13 cellular contexts compared by ENCODE assay signal in the genomic region with DNA sequence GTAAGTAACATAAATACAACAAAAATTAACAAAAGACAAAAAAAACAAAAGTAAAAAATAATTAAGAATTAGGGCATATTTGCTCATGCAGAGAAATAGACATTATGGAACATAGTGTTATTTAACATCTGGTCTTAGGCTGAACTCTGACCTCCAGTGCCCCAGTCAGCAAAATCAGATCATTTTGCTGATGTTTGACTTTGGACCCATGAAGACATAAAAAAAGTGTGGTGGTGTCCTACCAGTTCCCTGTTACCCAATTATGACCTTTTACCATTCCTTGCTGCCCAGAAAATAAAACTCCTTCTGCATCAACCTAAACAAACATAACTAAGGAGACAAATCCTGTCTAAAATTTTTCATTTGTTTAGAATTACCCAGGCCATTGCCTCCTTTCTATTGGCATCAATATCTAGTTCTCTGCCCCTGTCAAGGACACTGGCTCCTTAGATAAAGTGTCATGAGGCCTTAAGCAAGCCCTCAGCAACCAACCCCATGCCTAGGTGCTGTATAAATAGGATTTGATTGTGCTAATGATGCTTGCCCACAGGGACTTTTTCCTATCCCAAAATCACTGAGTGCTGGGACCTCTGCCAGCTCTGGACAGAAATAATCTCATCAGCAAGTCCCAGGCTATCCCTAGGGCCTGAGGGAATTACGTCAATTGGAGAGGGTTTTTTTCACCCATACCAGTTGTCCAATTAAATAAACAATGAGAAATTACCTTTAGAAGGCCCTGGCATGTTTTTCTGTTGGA.
DNase-seq lines count a peak whose midpoint lies in the region; ATAC-seq and TF ChIP-seq lines count a peak whose summit lies in the region.
"Had no signal": no experiment of that assay in that cellular context is flagged by ENCODE, and none has a peak within 500 bp of the region (broad histone marks: within the 10 kb centered on the region; RNA-seq: fewer than 3 reads in every experiment).

No MANE protein-coding gene starts in this region.

- no peak overlapping the region for H3K4me3 Mint-ChIP-seq in activated CD8-positive, alpha-beta T cell treated with anti-CD3 and anti-CD28 coated beads, Interleukin-2, amount 10 ng/mL, durations not matched to agents 7 days and 5 days
- H3K4me3 Mint-ChIP-seq: activated B cell treated with CpG ODN at 0.5 μM for 24 hours; CD4-positive, CD25-positive, alpha-beta regulatory T cell; stimulated activated naive CD8-positive, alpha-beta T cell treated with anti-CD3 and anti-CD28 coated beads, Interleukin-15, Interleukin-2, amounts not matched to agents 100 ng/mL and 50 ng/mL, for 24 hours had no signal

- H3K27me3 Mint-ChIP-seq in activated CD8-positive, alpha-beta T cell treated with anti-CD3 and anti-CD28 coated beads, Interleukin-2, amount 10 ng/mL, durations not matched to agents 7 days and 5 days (ENCODE audit: low read depth) = peaks cover 10% of the 10 kb centered on the region

- CTCF ChIA-PET in activated CD8-positive, alpha-beta T cell treated with anti-CD3 and anti-CD28 coated beads, Interleukin-2, amount 10 ng/mL, durations not matched to agents 7 days and 5 days (lab: Charles Lee) = no interaction called here

- ATAC-seq in gastrocnemius medialis (peak in 1 of 2 donors; percentile 50), HG02938 (IDR thresholded peaks at IDR 0.05; ENCODE audit: unreplicated experiment) (no peak)
- no peak for ATAC-seq in activated CD8-positive, alpha-beta T cell treated with anti-CD3 and anti-CD28 coated beads, Interleukin-2, amount 10 ng/mL, durations not matched to agents 7 days and 5 days
- ATAC-seq: pancreas had no signal

- H3K27ac Mint-ChIP-seq in activated CD8-positive, alpha-beta T cell treated with anti-CD3 and anti-CD28 coated beads, Interleukin-2, amount 10 ng/mL, durations not matched to agents 7 days and 5 days = no peak overlapping the region
- H3K27ac Mint-ChIP-seq: activated B cell treated with CpG ODN at 0.5 μM for 24 hours; stimulated activated naive CD8-positive, alpha-beta T cell treated with anti-CD3 and anti-CD28 coated beads, Interleukin-15, Interleukin-2, amounts not matched to agents 100 ng/mL and 50 ng/mL, for 24 hours had no signal

- no peaks in the 10 kb centered on the region for H3K36me3 Mint-ChIP-seq in activated CD8-positive, alpha-beta T cell treated with anti-CD3 and anti-CD28 coated beads, Interleukin-2, amount 10 ng/mL, durations not matched to agents 7 days and 5 days (ENCODE audit: low read depth)
- H3K36me3 Mint-ChIP-seq: CD4-positive, CD25-positive, alpha-beta regulatory T cell had no signal

- peak; percentile 21 for DNase-seq in HuH-7 (ENCODE audit: low spot score)
- peak; percentile 87 to 94 for DNase-seq in SJCRH30
- peak; percentile 21 for DNase-seq in fibroblast of villous mesenchyme (ENCODE audit: low read depth)
- DNase-seq in gastrocnemius medialis = peak in 1 of 2 donors; percentile 10
- DNase-seq in activated CD4-positive, CD25-positive, alpha-beta regulatory T cell (lab: John Stamatoyannopoulos, UW) = no peak
- no peak for DNase-seq in Peyer's patch
- no peak for DNase-seq in activated CD8-positive, alpha-beta T cell treated with anti-CD3 and anti-CD28 coated beads, Interleukin-2, amount 10 ng/mL, durations not matched to agents 7 days and 5 days
- DNase-seq: activated B cell treated with CpG ODN at 0.5 μM for 24 hours; CD4-positive, CD25-positive, alpha-beta regulatory T cell; pancreas; stimulated activated CD4-positive, alpha-beta T cell treated with anti-CD3 and anti-CD28 coated beads, Interleukin-4, amount 100 ng/mL, for 1 hour had no signal

- in situ Hi-C loops in gastrocnemius medialis (cut with MboI; ENCODE audit: low sequenced_read_pairs in 4 of 4) = no loop called here

- no peaks in the 10 kb centered on the region for H3K9me3 Mint-ChIP-seq in activated CD8-positive, alpha-beta T cell treated with anti-CD3 and anti-CD28 coated beads, Interleukin-2, amount 10 ng/mL, durations not matched to agents 7 days and 5 days (ENCODE audit: insufficient read depth)
- H3K9me3 Mint-ChIP-seq: activated B cell treated with CpG ODN at 0.5 μM for 24 hours; stimulated activated naive CD8-positive, alpha-beta T cell treated with anti-CD3 and anti-CD28 coated beads, Interleukin-15, Interleukin-2, amounts not matched to agents 100 ng/mL and 50 ng/mL, for 24 hours had no signal

- TF ChIP-seq POLR2A in gastrocnemius medialis (IDR thresholded peaks at IDR 0.05) (no peak), Peyer's patch (IDR thresholded peaks at IDR 0.05) (no peak)

- TF ChIP-seq CTCF in fibroblast of villous mesenchyme (IDR thresholded peaks at IDR 0.05; ENCODE audit: insufficient read depth, low read depth, low read length) (no peak), gastrocnemius medialis (IDR thresholded peaks at IDR 0.05 in 4 of 5, conservative IDR thresholded peaks at IDR 0.05 in 1 of 5) (no peak), Peyer's patch (IDR thresholded peaks at IDR 0.05) (no peak)

- H3K9me3 ChIP-seq in SJCRH30 (replicated peaks) (no peaks in the 10 kb centered on the region), gastrocnemius medialis (no peaks in the 10 kb centered on the region), Peyer's patch (no peaks in the 10 kb centered on the region)
- H3K9me3 ChIP-seq: pancreas had no signal

- H3K4me1 ChIP-seq in SJCRH30 = peaks cover 32% of the 10 kb centered on the region
- peaks cover 0 to 10% of the 10 kb centered on the region in 2 donors for H3K4me1 ChIP-seq in gastrocnemius medialis
- H3K4me1 ChIP-seq in Peyer's patch = no peaks in the 10 kb centered on the region
- H3K4me1 ChIP-seq: pancreas had no signal

- H3K27ac ChIP-seq in SJCRH30 (peak overlapping the region; percentile 48), gastrocnemius medialis (peak overlapping the region in 3 of 4 donors; percentile 21 to 51 (median 36)), Peyer's patch (no peak overlapping the region)
- H3K27ac ChIP-seq: pancreas had no signal

- H3K4me1 Mint-ChIP-seq in activated CD8-positive, alpha-beta T cell treated with anti-CD3 and anti-CD28 coated beads, Interleukin-2, amount 10 ng/mL, durations not matched to agents 7 days and 5 days (ENCODE audit: low read depth) = no peaks in the 10 kb centered on the region
- H3K4me1 Mint-ChIP-seq: activated B cell treated with CpG ODN at 0.5 μM for 24 hours; CD4-positive, CD25-positive, alpha-beta regulatory T cell had no signal

- POLR2A ChIA-PET in activated CD8-positive, alpha-beta T cell treated with anti-CD3 and anti-CD28 coated beads, Interleukin-2, amount 10 ng/mL, durations not matched to agents 7 days and 5 days (lab: Charles Lee) = no interaction called here

- no peaks in the 10 kb centered on the region for H3K36me3 ChIP-seq in SJCRH30
- no peaks in the 10 kb centered on the region for H3K36me3 ChIP-seq in gastrocnemius medialis
- H3K36me3 ChIP-seq in Peyer's patch = no peaks in the 10 kb centered on the region
- H3K36me3 ChIP-seq: pancreas had no signal

- intact Hi-C loops in gastrocnemius medialis (cut with DNase I; ENCODE audit: low total_unique reads) = no loop called here

- H3K27me3 ChIP-seq in SJCRH30 (no peaks in the 10 kb centered on the region), gastrocnemius medialis (no peaks in the 10 kb centered on the region), Peyer's patch (no peaks in the 10 kb centered on the region)
- H3K27me3 ChIP-seq: pancreas had no signal

- H3K4me3 ChIP-seq in SJCRH30 = no peak overlapping the region
- H3K4me3 ChIP-seq in fibroblast of villous mesenchyme (ENCODE audit: low read depth, low read length) = no peak overlapping the region
- no peak overlapping the region for H3K4me3 ChIP-seq in gastrocnemius medialis
- no peak overlapping the region for H3K4me3 ChIP-seq in Peyer's patch
- H3K4me3 ChIP-seq: pancreas had no signal

Comparison
In these comparisons a context has a peak if more than half of its experiments do, and no peak if none do; other contexts are left out.
1. DNase-seq: peak in HuH-7 (single experiment), SJCRH30 (2 of 2) and fibroblast of villous mesenchyme (single experiment); none in activated CD4-positive, CD25-positive, alpha-beta regulatory T cell (0 of 4), Peyer's patch (0 of 3) and activated CD8-positive, alpha-beta T cell treated with anti-CD3 and anti-CD28 coated beads, Interleukin-2, amount 10 ng/mL, durations not matched to agents 7 days and 5 days (single experiment).
2. H3K27ac ChIP-seq: peak in SJCRH30 (single experiment) and gastrocnemius medialis (3 of 4); none in Peyer's patch (0 of 4).